Comparison of ENCODE assay signal across 11 cellular contexts in genomic region chr6:209432-210103, GRCh38.
A peak's percentile ranks its signal among the peaks of the same experiment; 100 is the strongest.
DNase-seq lines count a peak whose midpoint lies in the region; ATAC-seq, FAIRE-seq and TF ChIP-seq lines count a peak whose summit lies in the region.
"Had no signal": no experiment of that assay in that cellular context is flagged by ENCODE, and none has a peak within 500 bp of the region (broad histone marks: within the 10 kb centered on the region; RNA-seq: fewer than 3 reads in every experiment).

No MANE protein-coding gene starts in this region.

- no peak overlapping the region for H3K4ac ChIP-seq in mesenchymal stem cell (ENCODE audit: low read depth in 1 of 2, low read length in 2 of 2)

- intact Hi-C loops in posterior cingulate gyrus (cut with DNase I), result no loop called here
- intact Hi-C loops in pancreas (cut with DNase I), result no loop called here

- H3K36me3 ChIP-seq in mesenchymal stem cell (ENCODE audit: control insufficient read depth in 1 of 2, insufficient read depth in 2 of 2, low read depth in 1 of 2, low read length in 2 of 2), result no peaks in the 10 kb centered on the region
- H3K36me3 ChIP-seq in pancreas, result no peaks in the 10 kb centered on the region

- no peak for FAIRE-seq in pancreas (lab: Jason Lieb, UNC)

- H3K4me1 ChIP-seq in mesenchymal stem cell (ENCODE audit: control insufficient read depth, insufficient read depth, low read depth, low read length), result peaks cover 3% of the 10 kb centered on the region
- H3K4me1 ChIP-seq in pancreas, result no peaks in the 10 kb centered on the region
- H3K4me1 ChIP-seq: testis had no signal

- peak; percentile 79 for ATAC-seq in GM18873 (IDR thresholded peaks at IDR 0.05; ENCODE audit: low FRiP score, unreplicated experiment)
- peak; percentile 77 for ATAC-seq in HG02885 (IDR thresholded peaks at IDR 0.05; ENCODE audit: poor library complexity, unreplicated experiment)
- ATAC-seq in pancreas, result no peak

- no peak overlapping the region for H3K23ac ChIP-seq in mesenchymal stem cell (ENCODE audit: low read length in 2 of 2)

- H4K91ac ChIP-seq in mesenchymal stem cell (ENCODE audit: low read length), result no peak overlapping the region

- no peak overlapping the region for H2BK12ac ChIP-seq in mesenchymal stem cell (ENCODE audit: low read length in 2 of 2)

- no peak overlapping the region for H2AK5ac ChIP-seq in mesenchymal stem cell (ENCODE audit: low read length, severe bottlenecking)

- no peaks in the 10 kb centered on the region for H3K79me1 ChIP-seq in mesenchymal stem cell (replicated peaks; ENCODE audit: low read length, poor library complexity, severe bottlenecking)

- H2AFZ ChIP-seq in mesenchymal stem cell (ENCODE audit: low read depth, low read length), result no peak overlapping the region

- DNase-seq in activated CD4-positive, alpha-beta T cell treated with anti-CD3 and anti-CD28 coated beads, Interleukin-2, amount 50 U/mL, for 1 hour, result peak; percentile 33
- DNase-seq in stimulated activated CD4-positive, alpha-beta T cell treated with anti-CD3 and anti-CD28 coated beads, Interleukin-1b, Interleukin-23, amount 100 ng/mL, for 4 hours (ENCODE audit: low read depth in 2 of 2), result peak; percentile 46 to 52
- DNase-seq in posterior cingulate gyrus, result no peak
- no peak for DNase-seq in mesenchymal stem cell
- DNase-seq in pancreas, result no peak
- DNase-seq in NCI-H1105 treated with DMSO at 0.1 percent for 48 hours (lab: John Stamatoyannopoulos, UW), result no peak
- DNase-seq: endodermal cell, testis had no signal

- no peak overlapping the region for H3K18ac ChIP-seq in mesenchymal stem cell (ENCODE audit: low read depth in 1 of 2, low read length in 2 of 2)

- H3K9ac ChIP-seq in mesenchymal stem cell (ENCODE audit: low read length), result no peak overlapping the region

- WGBS in mesenchymal stem cell, result 88% methylated on average over 27 of the region's 27 CpGs
- 78 to 82% methylated on average over 27 of the region's 27 CpGs for WGBS in pancreas, 2 donors

- no peak overlapping the region for H3K27ac ChIP-seq in mesenchymal stem cell (ENCODE audit: low read length, poor library complexity, severe bottlenecking)
- no peak overlapping the region for H3K27ac ChIP-seq in pancreas
- H3K27ac ChIP-seq: SK-N-MC, testis had no signal

- TF ChIP-seq CTCF in pancreas (IDR thresholded peaks at IDR 0.05), result no peak

- H2BK120ac ChIP-seq in mesenchymal stem cell (ENCODE audit: low read depth, low read length), result no peak overlapping the region

- no peak overlapping the region for H2BK15ac ChIP-seq in mesenchymal stem cell (ENCODE audit: low read depth, poor library complexity, severe bottlenecking)

- H3K4me2 ChIP-seq in mesenchymal stem cell (ENCODE audit: low read length, poor library complexity, severe bottlenecking), result no peak overlapping the region

- H3K9me3 ChIP-seq in mesenchymal stem cell (ENCODE audit: control insufficient read depth, low read length), result no peaks in the 10 kb centered on the region
- no peaks in the 10 kb centered on the region for H3K9me3 ChIP-seq in pancreas
- H3K9me3 ChIP-seq: testis had no signal

- H3K27me3 ChIP-seq in mesenchymal stem cell (ENCODE audit: control insufficient read depth in 1 of 2, insufficient read depth in 1 of 2, low read length in 2 of 2) (peaks cover 15 to 49% of the 10 kb centered on the region in 2 experiments), pancreas (no peaks in the 10 kb centered on the region)
- H3K27me3 ChIP-seq: testis had no signal

- no peak overlapping the region for H2BK5ac ChIP-seq in mesenchymal stem cell (ENCODE audit: low read depth, low read length, poor library complexity, severe bottlenecking)

- H3K4me3 ChIP-seq in mesenchymal stem cell (ENCODE audit: insufficient read depth in 1 of 2, low read depth in 1 of 2, low read length in 2 of 2) (no peak overlapping the region), pancreas (no peak overlapping the region)
- H3K4me3 ChIP-seq: SK-N-MC had no signal

- no peak overlapping the region for H3K14ac ChIP-seq in mesenchymal stem cell (ENCODE audit: low read length in 2 of 2)

- no peak overlapping the region for H4K8ac ChIP-seq in mesenchymal stem cell (ENCODE audit: low read length)

Comparison
In these comparisons a context has a peak if more than half of its experiments do, and no peak if none do; other contexts are left out.
1. ATAC-seq: peak in GM18873 (single experiment) and HG02885 (single experiment); none in pancreas (0 of 4).
2. DNase-seq: peak in activated CD4-positive, alpha-beta T cell treated with anti-CD3 and anti-CD28 coated beads, Interleukin-2, amount 50 U/mL, for 1 hour (single experiment) and stimulated activated CD4-positive, alpha-beta T cell treated with anti-CD3 and anti-CD28 coated beads, Interleukin-1b, Interleukin-23, amount 100 ng/mL, for 4 hours (2 of 2); none in posterior cingulate gyrus (0 of 10), mesenchymal stem cell (single experiment), pancreas (0 of 6) and NCI-H1105 treated with DMSO at 0.1 percent for 48 hours (single experiment).